ENCODE assay signal across 12 cellular contexts in genomic region chr9:76373173-76373771, GRCh38. TPM values are rescaled to one million over a fixed set of nuclear protein-coding genes. Genes with fewer than 3 reads are reported as not detected.
DNase-seq lines count a peak whose midpoint lies in the region; ATAC-seq and TF ChIP-seq lines count a peak whose summit lies in the region.
"Had no signal": no experiment of that assay in that cellular context is flagged by ENCODE, and none has a peak within 500 bp of the region (broad histone marks: within the 10 kb centered on the region; RNA-seq: fewer than 3 reads in every experiment).

No MANE protein-coding gene starts in this region.

- no peak overlapping the region for H3K9ac ChIP-seq in PC-3 (ENCODE audit: low read length)

- DNase-seq in astrocyte of the hippocampus (ENCODE audit: low read depth, low spot score) (peak; percentile 36), right cardiac atrium (peak; percentile 72 to 83 (median 80)), thoracic aorta (ENCODE audit: low spot score) (no peak), KG1 (lab: John Stamatoyannopoulos, UW) (no peak), PC-3 (no peak)
- no peak for DNase-seq in activated CD4-positive, alpha-beta T cell treated with anti-CD3 and anti-CD28 coated beads, Interleukin-2, amount 50 U/mL, for 48 hours
- DNase-seq: islet precursor cell; NCI-H187; stimulated activated CD4-positive, alpha-beta T cell treated with anti-CD3 and anti-CD28 coated beads, Interleukin-4, amount 100 ng/mL, for 1 hour had no signal

- H3K36me3 ChIP-seq in thoracic aorta (no peaks in the 10 kb centered on the region), PC-3 (ENCODE audit: low read depth, low read length) (no peaks in the 10 kb centered on the region)

- intact Hi-C loops in right cardiac atrium (cut with DNase I) (no loop called here), PC-3 (cut with micrococcal nuclease) (no loop called here)

- no peak overlapping the region for H3K4me2 ChIP-seq in PC-3 (ENCODE audit: low read length)

- H3K4me1 ChIP-seq in right cardiac atrium (ENCODE audit: control insufficient read depth, insufficient read depth, low read length) (peaks cover 2% of the 10 kb centered on the region), thoracic aorta (ENCODE audit: control insufficient read depth in 1 of 2, low read depth in 2 of 2) (peaks cover 7 to 25% of the 10 kb centered on the region in 2 donors), PC-3 (ENCODE audit: insufficient read depth, low read length) (peaks cover 16% of the 10 kb centered on the region; the same call in 1 of the 2 replicates)

- H3K9me3 ChIP-seq in right cardiac atrium (ENCODE audit: control insufficient read depth, low read length), result no peaks in the 10 kb centered on the region
- H3K9me3 ChIP-seq in thoracic aorta, result no peaks in the 10 kb centered on the region
- H3K9me3 ChIP-seq in PC-3 (ENCODE audit: low read length), result no peaks in the 10 kb centered on the region

- H2AFZ ChIP-seq in PC-3 (ENCODE audit: low read length), result no peak overlapping the region

- H3F3A ChIP-seq in PC-3 (ENCODE audit: low read length, unreplicated experiment), result no peaks in the 10 kb centered on the region

- ATAC-seq in HG02885 (IDR thresholded peaks at IDR 0.05; ENCODE audit: poor library complexity, unreplicated experiment) (peak; percentile 65), right cardiac atrium (peak; percentile 77 to 87), thoracic aorta (ENCODE audit: insufficient number of reproducible peaks, low FRiP score, low read depth) (peak; percentile 52), HG02588 (IDR thresholded peaks at IDR 0.05; ENCODE audit: unreplicated experiment) (no peak), PC-3 (no peak)
- ATAC-seq: HCT116 had no signal

- no peaks in the 10 kb centered on the region for H4K20me1 ChIP-seq in PC-3 (ENCODE audit: low read length)

- CTCF ChIA-PET in PC-3 (lab: Charles Lee), result no interaction called here

- H3K27ac ChIP-seq in right cardiac atrium (ENCODE audit: low read length), result peak overlapping the region; percentile 7
- no peak overlapping the region for H3K27ac ChIP-seq in thoracic aorta
- H3K27ac ChIP-seq in PC-3 (ENCODE audit: low read length), result no peak overlapping the region

- POLR2A ChIA-PET in PC-3 (lab: Charles Lee; ENCODE audit: unreplicated experiment), result no interaction called here

- H3K9me2 ChIP-seq in PC-3 (replicated peaks; ENCODE audit: low read length), result no peaks in the 10 kb centered on the region

- H3K79me2 ChIP-seq in PC-3 (ENCODE audit: low read length), result no peaks in the 10 kb centered on the region

- TF ChIP-seq CTCF in thoracic aorta (IDR thresholded peaks at IDR 0.05), result no peak
- TF ChIP-seq CTCF in PC-3 (conservative IDR thresholded peaks at IDR 0.05; ENCODE audit: low read depth, low read length), result no peak

- no TSS peak for BruUV-seq in PC-3 (replicated peaks; lab: Mats Ljungman, UMichigan)

- 32% methylated on average over 4 of the region's 4 CpGs for WGBS in right cardiac atrium

- H3K27me3 ChIP-seq in right cardiac atrium (ENCODE audit: control insufficient read depth, insufficient read depth) (no peaks in the 10 kb centered on the region), thoracic aorta (replicated peaks; ENCODE audit: insufficient read depth) (no peaks in the 10 kb centered on the region), PC-3 (ENCODE audit: low read length) (no peaks in the 10 kb centered on the region)

- H3K4me3 ChIP-seq in right cardiac atrium (ENCODE audit: low read length) (no peak overlapping the region), thoracic aorta (no peak overlapping the region), PC-3 (ENCODE audit: low read length) (no peak overlapping the region)

RNA-seq across cellular contexts. Expression of gene RFK, which starts 21.0 kb away (rescaled TPM):
- total RNA-seq in right cardiac atrium, result 10 to 100 TPM; 18.1 to 26.9 (median 24.6) TPM
- polyA plus RNA-seq in right cardiac atrium, result 16.5 TPM
- 10 to 100 TPM; 21.6 to 33.4 TPM for total RNA-seq in thoracic aorta
- total RNA-seq in PC-3 (2014; rRNA removed), result 8.1 and 9.7 TPM in 2 replicates

Comparison
In these comparisons a context has a peak if more than half of its experiments do, and no peak if none do; other contexts are left out.
1. ATAC-seq: peak in HG02885 (single experiment), right cardiac atrium (2 of 2) and thoracic aorta (single experiment); none in HG02588 (single experiment) and PC-3 (single experiment).
2. DNase-seq: peak in astrocyte of the hippocampus (single experiment) and right cardiac atrium (3 of 3); none in thoracic aorta (single experiment), KG1 (single experiment), activated CD4-positive, alpha-beta T cell treated with anti-CD3 and anti-CD28 coated beads, Interleukin-2, amount 50 U/mL, for 48 hours (0 of 2) and PC-3 (single experiment).